20 cellular contexts compared by ENCODE assay signal in genomic region chr14:28467611-28468010, GRCh38.
"Had no signal": no experiment of that assay in that cellular context is flagged by ENCODE, and none has a peak within 500 bp of the region (broad histone marks: within the 10 kb centered on the region; RNA-seq: fewer than 3 reads in every experiment).

No MANE protein-coding gene starts in this region.

- H3K4me3 ChIP-seq: cardiac muscle cell, heart left ventricle, pancreas, skin epidermis, tibial artery had no signal

- ATAC-seq: activated T-cell treated with anti-CD3 and anti-CD28 coated beads, Interleukin-2, amount 50 U/mL, for 4 hours; left cardiac atrium; right cardiac atrium; stimulated activated effector memory CD8-positive, alpha-beta T cell treated with anti-CD3 and anti-CD28 coated beads, Interleukin-12 subunit alpha, Interleukin-12 subunit beta, amount 100 ng/mL, for 72 hours; stimulated activated naive CD8-positive, alpha-beta T cell treated with anti-CD3 and anti-CD28 coated beads, Interleukin-15, amount 100 ng/mL, for 72 hours; WTC11 had no signal

- DNase-seq: activated CD4-positive, alpha-beta T cell treated with anti-CD3 and anti-CD28 coated beads, Interleukin-2, amount 50 U/mL, for 4 hours; activated CD8-positive, alpha-beta memory T cell treated with anti-CD3 and anti-CD28 coated beads, Interleukin-2, amount 50 U/mL, for 48 hours; activated naive CD4-positive, alpha-beta T cell treated with anti-CD3 and anti-CD28 coated beads for 36 hours; activated naive CD8-positive, alpha-beta T cell treated with anti-CD3 and anti-CD28 coated beads, Interleukin-2, amount 10 ng/mL, durations not matched to agents 7 days and 5 days; activated T-cell treated with anti-CD3 and anti-CD28 coated beads, Interleukin-2, amount 50 U/mL, for 4 hours; amniotic stem cell; cortex of kidney; heart left ventricle; left cardiac atrium; nephron progenitor cell; stimulated activated CD4-positive, alpha-beta T cell treated with anti-CD3 and anti-CD28 coated beads, Interleukin-2, amount 100 ng/mL, for 24 hours; stimulated activated naive CD8-positive, alpha-beta T cell treated with anti-CD3 and anti-CD28 coated beads, Interleukin-15, amount 100 ng/mL, for 72 hours; T-helper 9 cell; tibial artery had no signal

- H3K4me3 Mint-ChIP-seq: activated naive CD4-positive, alpha-beta T cell treated with anti-CD3 and anti-CD28 coated beads for 36 hours; activated naive CD8-positive, alpha-beta T cell treated with anti-CD3 and anti-CD28 coated beads, Interleukin-2, amount 10 ng/mL, durations not matched to agents 7 days and 5 days; activated T-cell treated with anti-CD3 and anti-CD28 coated beads, Interleukin-2, amount 50 U/mL, for 4 hours; nephron progenitor cell; stimulated activated effector memory CD8-positive, alpha-beta T cell treated with anti-CD3 and anti-CD28 coated beads, Interleukin-12 subunit alpha, Interleukin-12 subunit beta, amount 100 ng/mL, for 72 hours; stimulated activated naive CD8-positive, alpha-beta T cell treated with anti-CD3 and anti-CD28 coated beads, Interleukin-15, amount 100 ng/mL, for 72 hours; WTC11 had no signal

- H3K4me1 Mint-ChIP-seq: activated naive CD8-positive, alpha-beta T cell treated with anti-CD3 and anti-CD28 coated beads, Interleukin-2, amount 10 ng/mL, durations not matched to agents 7 days and 5 days; nephron progenitor cell; stimulated activated effector memory CD8-positive, alpha-beta T cell treated with anti-CD3 and anti-CD28 coated beads, Interleukin-12 subunit alpha, Interleukin-12 subunit beta, amount 100 ng/mL, for 72 hours; stimulated activated naive CD8-positive, alpha-beta T cell treated with anti-CD3 and anti-CD28 coated beads, Interleukin-15, amount 100 ng/mL, for 72 hours had no signal

- H3K27ac ChIP-seq: cardiac muscle cell, heart left ventricle, pancreas, skin epidermis, tibial artery had no signal

- H3K27ac Mint-ChIP-seq: activated naive CD4-positive, alpha-beta T cell treated with anti-CD3 and anti-CD28 coated beads for 36 hours; activated naive CD8-positive, alpha-beta T cell treated with anti-CD3 and anti-CD28 coated beads, Interleukin-2, amount 10 ng/mL, durations not matched to agents 7 days and 5 days; nephron progenitor cell; stimulated activated effector memory CD8-positive, alpha-beta T cell treated with anti-CD3 and anti-CD28 coated beads, Interleukin-12 subunit alpha, Interleukin-12 subunit beta, amount 100 ng/mL, for 72 hours; stimulated activated naive CD8-positive, alpha-beta T cell treated with anti-CD3 and anti-CD28 coated beads, Interleukin-15, amount 100 ng/mL, for 72 hours; WTC11 had no signal

- H3K4me1 ChIP-seq: heart left ventricle, pancreas, tibial artery had no signal

- H3K36me3 ChIP-seq: cardiac muscle cell, heart left ventricle, pancreas, tibial artery had no signal

- H3K27me3 ChIP-seq: cardiac muscle cell, heart left ventricle, pancreas, tibial artery had no signal

- H3K27me3 Mint-ChIP-seq: activated naive CD8-positive, alpha-beta T cell treated with anti-CD3 and anti-CD28 coated beads, Interleukin-2, amount 10 ng/mL, durations not matched to agents 7 days and 5 days; stimulated activated naive CD8-positive, alpha-beta T cell treated with anti-CD3 and anti-CD28 coated beads, Interleukin-15, amount 100 ng/mL, for 72 hours had no signal

- H3K36me3 Mint-ChIP-seq: stimulated activated effector memory CD8-positive, alpha-beta T cell treated with anti-CD3 and anti-CD28 coated beads, Interleukin-12 subunit alpha, Interleukin-12 subunit beta, amount 100 ng/mL, for 72 hours had no signal

- H3K9me3 ChIP-seq: pancreas had no signal
